21 cellular contexts compared by ENCODE assay signal in the genomic region with DNA sequence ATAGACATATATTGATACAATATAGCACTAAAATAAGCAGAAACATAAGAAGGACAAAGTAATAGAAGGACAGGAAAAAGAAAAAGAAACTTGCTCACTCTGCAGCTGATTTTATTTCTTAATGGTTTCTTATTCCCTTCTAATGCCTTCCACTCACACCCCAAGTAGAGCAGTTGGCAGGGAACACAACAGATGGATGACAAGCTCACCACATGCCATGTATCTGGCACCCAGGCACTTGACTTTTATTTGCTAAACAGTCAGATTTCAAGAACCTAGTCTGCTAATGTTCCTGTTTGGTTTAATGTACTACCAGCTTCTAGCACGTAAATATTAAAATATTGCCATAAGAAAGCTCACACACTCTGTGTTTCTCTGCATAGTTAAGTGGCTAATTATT.
A peak's percentile ranks its signal among the peaks of the same experiment; 100 is the strongest.
DNase-seq lines count a peak whose midpoint lies in the region; ATAC-seq and TF ChIP-seq lines count a peak whose summit lies in the region.
"Had no signal": no experiment of that assay in that cellular context is flagged by ENCODE, and none has a peak within 500 bp of the region (broad histone marks: within the 10 kb centered on the region; RNA-seq: fewer than 3 reads in every experiment).

No MANE protein-coding gene starts in this region.

- no peak overlapping the region for H3K4me3 Mint-ChIP-seq in neural progenitor cell
- H3K4me3 Mint-ChIP-seq: activated naive CD4-positive, alpha-beta T cell treated with anti-CD3 and anti-CD28 coated beads, Interleukin-2, amount 10 ng/mL, durations not matched to agents 7 days and 5 days; GM23338; naive thymus-derived CD4-positive, alpha-beta T cell had no signal

- H2AFZ ChIP-seq in neural progenitor cell (replicated peaks): no peak overlapping the region

- H3K27ac ChIP-seq in neural progenitor cell: no peak overlapping the region
- H3K27ac ChIP-seq: 22Rv1, gastrocnemius medialis, right lobe of liver, uterus had no signal

- no peaks in the 10 kb centered on the region for H3K4me1 Mint-ChIP-seq in neural progenitor cell
- H3K4me1 Mint-ChIP-seq: activated naive CD4-positive, alpha-beta T cell treated with anti-CD3 and anti-CD28 coated beads, Interleukin-2, amount 10 ng/mL, durations not matched to agents 7 days and 5 days; GM23338; naive thymus-derived CD4-positive, alpha-beta T cell had no signal

- no peaks in the 10 kb centered on the region for H3K9me3 Mint-ChIP-seq in neural progenitor cell
- H3K9me3 Mint-ChIP-seq: activated naive CD4-positive, alpha-beta T cell treated with anti-CD3 and anti-CD28 coated beads, Interleukin-2, amount 10 ng/mL, durations not matched to agents 7 days and 5 days; GM23338; naive thymus-derived CD4-positive, alpha-beta T cell had no signal

- no peaks in the 10 kb centered on the region for H3K36me3 ChIP-seq in neural progenitor cell
- H3K36me3 ChIP-seq: gastrocnemius medialis, right lobe of liver, uterus had no signal

- no peak overlapping the region for H3K27ac Mint-ChIP-seq in neural progenitor cell
- H3K27ac Mint-ChIP-seq: activated naive CD4-positive, alpha-beta T cell treated with anti-CD3 and anti-CD28 coated beads, Interleukin-2, amount 10 ng/mL, durations not matched to agents 7 days and 5 days; GM23338; naive thymus-derived CD4-positive, alpha-beta T cell had no signal

- no peaks in the 10 kb centered on the region for H3F3A ChIP-seq in neural progenitor cell (ENCODE audit: low read depth)

- H3K27me3 Mint-ChIP-seq in neural progenitor cell (ENCODE audit: insufficient read depth, low read depth): no peaks in the 10 kb centered on the region
- H3K27me3 Mint-ChIP-seq: activated naive CD4-positive, alpha-beta T cell treated with anti-CD3 and anti-CD28 coated beads, Interleukin-2, amount 10 ng/mL, durations not matched to agents 7 days and 5 days had no signal

- H3K27me3 ChIP-seq in neural progenitor cell: no peaks in the 10 kb centered on the region
- H3K27me3 ChIP-seq: gastrocnemius medialis, right lobe of liver, uterus had no signal

- no peak overlapping the region for H3K4me3 ChIP-seq in neural progenitor cell
- H3K4me3 ChIP-seq: gastrocnemius medialis, GM23338, K562, right lobe of liver, uterus had no signal

- no peaks in the 10 kb centered on the region for H3K4me1 ChIP-seq in neural progenitor cell
- H3K4me1 ChIP-seq: right lobe of liver, uterus had no signal

- ATAC-seq in HG02798 (IDR thresholded peaks at IDR 0.05; ENCODE audit: poor library complexity, unreplicated experiment): no peak
- ATAC-seq: esophagus mucosa; GM23338; K562; naive thymus-derived CD4-positive, alpha-beta T cell; right lobe of liver had no signal

- H3K36me3 Mint-ChIP-seq in neural progenitor cell: no peaks in the 10 kb centered on the region
- H3K36me3 Mint-ChIP-seq: activated naive CD4-positive, alpha-beta T cell treated with anti-CD3 and anti-CD28 coated beads, Interleukin-2, amount 10 ng/mL, durations not matched to agents 7 days and 5 days; naive thymus-derived CD4-positive, alpha-beta T cell had no signal

- no peaks in the 10 kb centered on the region for H3K9me3 ChIP-seq in neural progenitor cell (ENCODE audit: low read depth)
- H3K9me3 ChIP-seq: gastrocnemius medialis, right lobe of liver, uterus had no signal

- DNase-seq in NCI-H1092 treated with DMSO at 0.1 percent for 48 hours (lab: John Stamatoyannopoulos, UW) (peak; percentile 14), NCI-H1092 (lab: John Stamatoyannopoulos, UW) (no peak), NCI-H1694 (lab: John Stamatoyannopoulos, UW) (peak; percentile 53), NCI-H82 (lab: John Stamatoyannopoulos, UW) (peak; percentile 30), myocyte (ENCODE audit: low read depth) (peak; percentile 81), amniotic stem cell (lab: John Stamatoyannopoulos, UW) (no peak), neural progenitor cell (ENCODE audit: low spot score) (no peak)
- DNase-seq: activated naive CD4-positive, alpha-beta T cell treated with anti-CD3 and anti-CD28 coated beads, Interleukin-2, amount 10 ng/mL, durations not matched to agents 7 days and 5 days; activated T-cell treated with anti-CD3 and anti-CD28 coated beads, Interleukin-2, amount 50 U/mL, for 48 hours; effector CD4-positive, alpha-beta T cell; gastrocnemius medialis; mesenchymal stem cell; naive thymus-derived CD4-positive, alpha-beta T cell; right lobe of liver; SHP77; uterus had no signal

- no peaks in the 10 kb centered on the region for H3K79me2 ChIP-seq in neural progenitor cell (ENCODE audit: low read depth)

- no peak overlapping the region for H3K9ac ChIP-seq in neural progenitor cell

- no peaks in the 10 kb centered on the region for H4K20me1 ChIP-seq in neural progenitor cell (ENCODE audit: low read depth)

- no peak for TF ChIP-seq CTCF in neural progenitor cell (IDR thresholded peaks at IDR 0.05)

- H3K4me2 ChIP-seq in neural progenitor cell: no peak overlapping the region
- H3K4me2 ChIP-seq: GM23338 had no signal

Comparison
In these comparisons a context has a peak if more than half of its experiments do, and no peak if none do; other contexts are left out.
1. DNase-seq: peak in NCI-H1092 treated with DMSO at 0.1 percent for 48 hours (single experiment), NCI-H1694 (single experiment), NCI-H82 (single experiment) and myocyte (single experiment); none in NCI-H1092 (single experiment), amniotic stem cell (single experiment) and neural progenitor cell (single experiment).